In the genomic region with DNA sequence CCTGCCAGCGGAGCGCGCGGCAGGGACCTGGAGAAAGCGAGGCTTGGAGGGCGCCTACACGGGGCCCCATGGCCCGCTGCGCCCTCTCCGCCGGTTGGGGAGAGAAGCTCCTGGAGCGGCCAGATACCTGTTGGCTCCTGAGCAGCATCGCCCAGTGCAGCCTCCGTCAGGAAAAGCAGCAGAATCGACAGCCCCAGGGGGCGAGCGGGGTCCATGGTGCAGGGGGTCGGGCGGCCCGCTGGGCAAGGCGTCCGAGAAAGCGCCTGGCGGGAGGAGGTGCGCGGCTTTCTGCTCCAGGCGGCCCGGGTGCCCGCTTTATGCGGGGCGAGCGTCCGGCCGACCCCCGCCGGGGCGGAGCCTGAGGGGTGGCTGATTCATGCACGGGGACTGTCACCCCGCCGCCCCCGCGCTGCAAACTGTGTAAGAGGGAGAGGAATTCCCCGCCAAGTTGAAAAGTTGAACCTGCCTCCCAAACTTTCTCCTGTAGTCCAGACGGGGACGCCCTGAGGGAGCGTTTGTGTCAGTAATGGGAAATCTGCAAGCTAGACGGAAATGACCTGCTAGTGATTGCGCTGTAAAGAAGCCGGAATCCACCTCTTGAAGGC, we compare ENCODE assay signal across 8 cellular contexts. TPM values are rescaled to one million over a fixed set of nuclear protein-coding genes. Genes with fewer than 3 reads are reported as not detected.
DNase-seq lines count a peak whose midpoint lies in the region; ATAC-seq and TF ChIP-seq lines count a peak whose summit lies in the region.

A gene with protein sequence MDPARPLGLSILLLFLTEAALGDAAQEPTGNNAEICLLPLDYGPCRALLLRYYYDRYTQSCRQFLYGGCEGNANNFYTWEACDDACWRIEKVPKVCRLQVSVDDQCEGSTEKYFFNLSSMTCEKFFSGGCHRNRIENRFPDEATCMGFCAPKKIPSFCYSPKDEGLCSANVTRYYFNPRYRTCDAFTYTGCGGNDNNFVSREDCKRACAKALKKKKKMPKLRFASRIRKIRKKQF (minus strand): TSS at position 290 of the 605 bp plus-strand sequence. CDS start 75 bp downstream, at position 215.

- H3K4me3 ChIP-seq in heart left ventricle: peak within 1 kb of the TSS; percentile 50 to 72 (median 62)

- TF ChIP-seq CTCF in heart left ventricle (IDR thresholded peaks at IDR 0.05): peak in 1 of 12 donors; percentile 19

- peak within 1 kb of the TSS in 7 of 12 donors; percentile 14 to 67 (median 36) for H3K27ac ChIP-seq in heart left ventricle

- peak in 1 of 2 donors; percentile 35 for TF ChIP-seq POLR2A in heart left ventricle (IDR thresholded peaks at IDR 0.05)

- POLR2A ChIA-PET in activated CD4-positive, alpha-beta T cell treated with anti-CD3 and anti-CD28 coated beads for 36 hours (lab: Charles Lee): no interaction called here

- no peaks in the 10 kb centered on the region for H3K9me3 Mint-ChIP-seq in activated CD4-positive, alpha-beta T cell treated with anti-CD3 and anti-CD28 coated beads for 36 hours (ENCODE audit: low read depth)

- peaks cover 0 to 24% (median 8%) of the 10 kb centered on the region in 12 donors for H3K4me1 ChIP-seq in heart left ventricle

- no peaks in the 10 kb centered on the region for H3K36me3 Mint-ChIP-seq in activated CD4-positive, alpha-beta T cell treated with anti-CD3 and anti-CD28 coated beads for 36 hours (ENCODE audit: low read depth)

- H3K27me3 ChIP-seq in heart left ventricle: peaks cover 0 to 32% (median 9%) of the 10 kb centered on the region in 9 donors

- H3K27me3 Mint-ChIP-seq in activated CD4-positive, alpha-beta T cell treated with anti-CD3 and anti-CD28 coated beads for 36 hours: peaks cover 47% of the 10 kb centered on the region

- 0 to 2% (median 1%) methylated on average over 27 to 49 of the region's 49 CpGs for WGBS in heart left ventricle, 4 donors

- H3K36me3 ChIP-seq in heart left ventricle: no peaks in the 10 kb centered on the region

- H3K9me3 ChIP-seq in heart left ventricle: no peaks in the 10 kb centered on the region

- H3K4me3 Mint-ChIP-seq in activated CD4-positive, alpha-beta T cell treated with anti-CD3 and anti-CD28 coated beads for 36 hours: peak within 1 kb of the TSS; percentile 32

- peak; percentile 57 for DNase-seq in activated CD4-positive, alpha-beta T cell treated with anti-CD3 and anti-CD28 coated beads for 36 hours
- DNase-seq in activated CD4-positive, alpha-beta T cell treated with anti-CD3 and anti-CD28 coated beads, Interleukin-2, amount 50 U/mL, for 4 hours: no peak
- DNase-seq in activated CD8-positive, alpha-beta memory T cell treated with anti-CD3 and anti-CD28 coated beads, Interleukin-2, amount 50 U/mL, for 48 hours: peak; percentile 60
- DNase-seq in heart left ventricle (peak; percentile 25 to 59 (median 43)), posterior vena cava (ENCODE audit: low spot score) (peak; percentile 80), hypothalamus (lab: John Stamatoyannopoulos, UW) (no peak), NCI-H2107 treated with DMSO at 0.1 percent for 48 hours (lab: John Stamatoyannopoulos, UW; ENCODE audit: unreplicated experiment) (no peak)

- peaks cover 9% of the 10 kb centered on the region for H3K4me1 Mint-ChIP-seq in activated CD4-positive, alpha-beta T cell treated with anti-CD3 and anti-CD28 coated beads for 36 hours

- CTCF ChIA-PET in activated CD4-positive, alpha-beta T cell treated with anti-CD3 and anti-CD28 coated beads for 36 hours (lab: Charles Lee): interaction anchor here (0.6 to 0.7 kb wide), 3 partner anchors 22 to 649 kb away, joined by 3 to 4 read pairs (median 3); no protein-coding TSS in a partner anchor

- H3K27ac Mint-ChIP-seq in activated CD4-positive, alpha-beta T cell treated with anti-CD3 and anti-CD28 coated beads for 36 hours: no peak within 1 kb of the TSS

- intact Hi-C loops in activated CD4-positive, alpha-beta T cell treated with anti-CD3 and anti-CD28 coated beads for 36 hours (cut with DNase I, micrococcal nuclease): no loop called here
- intact Hi-C loops in heart left ventricle (cut with DNase I): loop anchor here in 1 of 10 donors (10.0 kb wide), 1 partner anchor 294 kb away; no protein-coding TSS in a partner anchor
- intact Hi-C loops in posterior vena cava (cut with DNase I): no loop called here

- ATAC-seq in activated CD4-positive, alpha-beta T cell treated with anti-CD3 and anti-CD28 coated beads for 36 hours: peak; percentile 55
- peak; percentile 36 for ATAC-seq in HG03097 (IDR thresholded peaks at IDR 0.05; ENCODE audit: low FRiP score, unreplicated experiment)
- peak in 3 of 4 donors; percentile 61 to 69 (median 65) for ATAC-seq in heart left ventricle

RNA-seq across cellular contexts. Expression of the gene that starts here (rescaled TPM):
- not detected for total RNA-seq in activated CD4-positive, alpha-beta T cell treated with anti-CD3 and anti-CD28 coated beads for 36 hours
- total RNA-seq in heart left ventricle: 10 to 100 TPM in 1 of 9 donors, 1 to 10 TPM in 6, under 1 TPM in 2; 0.92 to 26.8 (median 1.9) TPM
- 10 to 100 TPM in 1 of 2 donors, 1 to 10 TPM in 1; 1.7 to 10.1 TPM for polyA plus RNA-seq in heart left ventricle
- total RNA-seq in posterior vena cava: 1 to 10 TPM; 2.3 to 4.9 TPM

Comparison
In these comparisons a context has a peak if more than half of its experiments do, and no peak if none do; other contexts are left out.
1. Peak in DNase-seq and ATAC-seq in activated CD4-positive, alpha-beta T cell treated with anti-CD3 and anti-CD28 coated beads for 36 hours; RNA of the gene not detected or under 1 TPM.
2. DNase-seq: peak in activated CD8-positive, alpha-beta memory T cell treated with anti-CD3 and anti-CD28 coated beads, Interleukin-2, amount 50 U/mL, for 48 hours (single experiment), heart left ventricle (5 of 5) and posterior vena cava (single experiment); none in activated CD4-positive, alpha-beta T cell treated with anti-CD3 and anti-CD28 coated beads, Interleukin-2, amount 50 U/mL, for 4 hours (0 of 2), hypothalamus (0 of 51) and NCI-H2107 treated with DMSO at 0.1 percent for 48 hours (single experiment).
3. Peak in every context shown above with its lines, with median percentiles within 50 percentile points of each other: ATAC-seq.